23 cellular contexts compared by ENCODE assay signal in genomic region chr11:86126862-86127261, GRCh38.
"Had no signal": no experiment of that assay in that cellular context is flagged by ENCODE, and none has a peak within 500 bp of the region (broad histone marks: within the 10 kb centered on the region; RNA-seq: fewer than 3 reads in every experiment).

No MANE protein-coding gene starts in this region.

- H3K9me3 Mint-ChIP-seq: memory B cell, natural killer cell had no signal

- H3K27ac ChIP-seq: colonic mucosa, esophagus muscularis mucosa, foreskin keratinocyte, gastroesophageal sphincter, heart left ventricle, hepatocyte, prostate gland, right atrium auricular region, sigmoid colon, spleen, transverse colon, upper lobe of right lung, uterus had no signal

- H3K27me3 Mint-ChIP-seq: memory B cell; stimulated activated naive B cell treated with anti-CD40 and anti-IgM and Interleukin-4, amounts not matched to agents 10 μg/mL and 1 μg/mL and 100 μg/mL, for 72 hours had no signal

- ATAC-seq: foreskin keratinocyte; gastroesophageal sphincter; heart left ventricle; left lobe of liver; natural killer cell; stimulated activated naive B cell treated with anti-CD40 and anti-IgM and Interleukin-4, amounts not matched to agents 10 μg/mL and 1 μg/mL and 100 μg/mL, for 72 hours; upper lobe of right lung had no signal

- H3K27ac Mint-ChIP-seq: memory B cell; natural killer cell; stimulated activated naive B cell treated with anti-CD40 and anti-IgM and Interleukin-4, amounts not matched to agents 10 μg/mL and 1 μg/mL and 100 μg/mL, for 72 hours; stimulated activated naive CD8-positive, alpha-beta T cell treated with anti-CD3 and anti-CD28 coated beads, Interleukin-15, Interleukin-2, amounts not matched to agents 100 ng/mL and 50 ng/mL, for 24 hours had no signal

- H3K9me3 ChIP-seq: colonic mucosa, esophagus muscularis mucosa, gastroesophageal sphincter, heart left ventricle, prostate gland, right atrium auricular region, sigmoid colon, spleen, thoracic aorta, transverse colon, upper lobe of right lung, uterus had no signal

- H3K4me3 ChIP-seq: colonic mucosa, esophagus muscularis mucosa, gastroesophageal sphincter, heart left ventricle, hepatocyte, lung, prostate gland, right atrium auricular region, sigmoid colon, spleen, thoracic aorta, transverse colon, upper lobe of right lung, uterus had no signal

- H3K4me1 Mint-ChIP-seq: memory B cell had no signal

- H3K36me3 ChIP-seq: colonic mucosa, esophagus muscularis mucosa, gastroesophageal sphincter, heart left ventricle, prostate gland, right atrium auricular region, sigmoid colon, spleen, thoracic aorta, transverse colon, upper lobe of right lung, uterus had no signal

- H2AFZ ChIP-seq: hepatocyte had no signal

- H3K4me1 ChIP-seq: colonic mucosa, foreskin keratinocyte, heart left ventricle, prostate gland, right atrium auricular region, spleen, upper lobe of right lung, uterus had no signal

- H3K4me2 ChIP-seq: hepatocyte had no signal

- DNase-seq: colonic mucosa; dermis blood vessel endothelial cell; effector memory CD4-positive, alpha-beta T cell; foreskin keratinocyte; heart left ventricle; kidney; natural killer cell; sigmoid colon; spleen; stimulated activated naive B cell treated with anti-CD40 and anti-IgM and Interleukin-4, amounts not matched to agents 10 μg/mL and 1 μg/mL and 100 μg/mL, for 72 hours; transverse colon; upper lobe of right lung; uterus had no signal

- H3K36me3 Mint-ChIP-seq: memory B cell; natural killer cell; stimulated activated naive B cell treated with anti-CD40 and anti-IgM and Interleukin-4, amounts not matched to agents 10 μg/mL and 1 μg/mL and 100 μg/mL, for 72 hours had no signal

- H3K27me3 ChIP-seq: esophagus muscularis mucosa, foreskin keratinocyte, gastroesophageal sphincter, heart left ventricle, hepatocyte, right atrium auricular region, sigmoid colon, spleen, upper lobe of right lung, uterus had no signal

- H3K4me3 Mint-ChIP-seq: memory B cell; natural killer cell; stimulated activated naive B cell treated with anti-CD40 and anti-IgM and Interleukin-4, amounts not matched to agents 10 μg/mL and 1 μg/mL and 100 μg/mL, for 72 hours; stimulated activated naive CD8-positive, alpha-beta T cell treated with anti-CD3 and anti-CD28 coated beads, Interleukin-15, Interleukin-2, amounts not matched to agents 100 ng/mL and 50 ng/mL, for 24 hours had no signal
